Comparison of ENCODE assay signal across 14 cellular contexts in genomic region chr1:9338354-9339250, GRCh38. TPM values are rescaled to one million over a fixed set of nuclear protein-coding genes. Genes with fewer than 3 reads are reported as not detected.
A peak's percentile ranks its signal among the peaks of the same experiment; 100 is the strongest.
DNase-seq lines count a peak whose midpoint lies in the region; ATAC-seq, FAIRE-seq and TF ChIP-seq lines count a peak whose summit lies in the region.
"Had no signal": no experiment of that assay in that cellular context is flagged by ENCODE, and none has a peak within 500 bp of the region (broad histone marks: within the 10 kb centered on the region; RNA-seq: fewer than 3 reads in every experiment).

No MANE protein-coding gene starts in this region.

- no peak for TF ChIP-seq RAD21 in K562 (CRISPR knock-in tag; conservative IDR thresholded peaks at IDR 0.05 in 1 of 2, IDR thresholded peaks at IDR 0.05 in 1 of 2)

- H3K27me3 ChIP-seq in K562 (ENCODE audit: control insufficient read depth in 2 of 2, insufficient read depth in 2 of 2, low read length in 2 of 2): peaks cover 75 to 91% of the 10 kb centered on the region in 2 experiments

- no peak for TF ChIP-seq POLR2A in K562 (conservative IDR thresholded peaks at IDR 0.05)

- H3K27me3 Mint-ChIP-seq in progenitor cell of endocrine pancreas: no peaks in the 10 kb centered on the region
- no peaks in the 10 kb centered on the region for H3K27me3 Mint-ChIP-seq in activated T-helper 1 cell treated with anti-CD3 and anti-CD28 coated beads, Interleukin-12 subunit alpha, Interleukin-12 subunit beta, Interleukin-2, Interleukin-4 antibody, amounts not matched to agents 30 ng/mL and 10 ng/mL and 1 ng/mL, durations not matched to agents 14 hours and 24 hours and 36 hours (ENCODE audit: insufficient read depth)

- intact Hi-C loops in K562 (cut with micrococcal nuclease) (no loop called here), left ventricle myocardium superior (cut with micrococcal nuclease) (no loop called here), posterior cingulate gyrus (cut with DNase I) (no loop called here), head of caudate nucleus (cut with DNase I) (no loop called here)
- intact Hi-C loops in activated T-helper 1 cell treated with anti-CD3 and anti-CD28 coated beads, Interleukin-12 subunit alpha, Interleukin-12 subunit beta, Interleukin-2, Interleukin-4 antibody, amounts not matched to agents 30 ng/mL and 10 ng/mL and 1 ng/mL, durations not matched to agents 14 hours and 24 hours and 36 hours (cut with micrococcal nuclease): no loop called here

- ATAC-seq in K562: 0 out of 3 replicates have a peak, but pooled peaks have one; percentile 30
- peak; percentile 57 for ATAC-seq in left ventricle myocardium superior

- no peaks in the 10 kb centered on the region for H3K9me3 ChIP-seq in K562 (replicated peaks; ENCODE audit: control insufficient read depth, insufficient read depth, low read depth, low read length)

- H3K4me3 Mint-ChIP-seq in progenitor cell of endocrine pancreas (ENCODE audit: low read depth): no peak overlapping the region
- no peak overlapping the region for H3K4me3 Mint-ChIP-seq in activated T-helper 1 cell treated with anti-CD3 and anti-CD28 coated beads, Interleukin-12 subunit alpha, Interleukin-12 subunit beta, Interleukin-2, Interleukin-4 antibody, amounts not matched to agents 30 ng/mL and 10 ng/mL and 1 ng/mL, durations not matched to agents 14 hours and 24 hours and 36 hours

- H3K27ac ChIP-seq in K562 (ENCODE audit: extremely low read depth, low read depth, low read length): no peak overlapping the region

- H2AFZ ChIP-seq in K562 (ENCODE audit: low read depth, low read length): no peak overlapping the region

- CTCF ChIA-PET in K562 (lab: Yijun Ruan, JAX; ENCODE audit: low intra/inter-chr PET ratio): interaction anchor here (0.6 kb wide), 1 partner anchor 1282 kb away, joined by 4 read pairs; no protein-coding TSS in a partner anchor

- H3K4me3 ChIP-seq in K562: no peak overlapping the region

- H3K9me1 ChIP-seq in K562 (ENCODE audit: control insufficient read depth, insufficient read depth, low read length): no peaks in the 10 kb centered on the region

- no peaks in the 10 kb centered on the region for H3K36me3 ChIP-seq in K562 (ENCODE audit: control insufficient read depth, insufficient read depth, low read length)

- TF ChIP-seq CTCF in K562 (IDR thresholded peaks at IDR 0.05 in 2 of 3, conservative IDR thresholded peaks at IDR 0.05 in 1 of 3; ENCODE audit: insufficient read depth in 2 of 3, low read depth in 1 of 3, low read length in 3 of 3) (no peak), progenitor cell of endocrine pancreas (IDR thresholded peaks at IDR 0.05; ENCODE audit: unreplicated experiment) (no peak)

- H3K4me2 ChIP-seq in K562 (ENCODE audit: insufficient read depth, low read length): no peak overlapping the region

- DNase-seq in AG20443 (ENCODE audit: low spot score): peak; percentile 62
- DNase-seq in K562 (ENCODE audit: extremely low read depth in 1 of 4, low spot score in 3 of 4): no peak
- DNase-seq in left ventricle myocardium superior: no peak
- DNase-seq in progenitor cell of endocrine pancreas (ENCODE audit: low spot score, unreplicated experiment): no peak
- no peak for DNase-seq in posterior cingulate gyrus
- no peak for DNase-seq in head of caudate nucleus
- DNase-seq in GM19239 (ENCODE audit: insufficient read length, low spot score): no peak
- no peak for DNase-seq in activated T-helper 1 cell treated with anti-CD3 and anti-CD28 coated beads, Interleukin-12 subunit alpha, Interleukin-12 subunit beta, Interleukin-2, Interleukin-4 antibody, amounts not matched to agents 30 ng/mL and 10 ng/mL and 1 ng/mL, durations not matched to agents 14 hours and 24 hours and 36 hours (ENCODE audit: low spot score)
- DNase-seq: ACHN; activated CD4-positive, alpha-beta T cell treated with anti-CD3 and anti-CD28 coated beads for 4 hours; activated gamma-delta T cell treated with Interleukin-2 at 50 U/mL for 16 hours; H7; NCI-H524; nucleus accumbens had no signal

- 3% methylated on average over 26 of the region's 26 CpGs for WGBS in K562 (ENCODE audit: insufficient coverage, low coverage, missing lambda C conversion rate)

- in situ Hi-C loops in K562 (cut with MboI): no loop called here

- peaks cover 4% of the 10 kb centered on the region for H3K9me3 Mint-ChIP-seq in progenitor cell of endocrine pancreas (ENCODE audit: low read depth)
- no peaks in the 10 kb centered on the region for H3K9me3 Mint-ChIP-seq in activated T-helper 1 cell treated with anti-CD3 and anti-CD28 coated beads, Interleukin-12 subunit alpha, Interleukin-12 subunit beta, Interleukin-2, Interleukin-4 antibody, amounts not matched to agents 30 ng/mL and 10 ng/mL and 1 ng/mL, durations not matched to agents 14 hours and 24 hours and 36 hours

- H4K20me1 ChIP-seq in K562 (replicated peaks; ENCODE audit: control insufficient read depth, insufficient read depth, low read length): peaks cover 34% of the 10 kb centered on the region

- H3K9ac ChIP-seq in K562 (ENCODE audit: insufficient read depth in 1 of 2, low read depth in 2 of 2, low read length in 2 of 2): 0 out of 4 replicates have a peak overlapping the region, but pooled peaks of 1 of the 2 experiments have one; percentile 33

- BruUV-seq in K562 (replicated peaks; lab: Mats Ljungman, UMichigan): no TSS peak

- H3K27ac Mint-ChIP-seq in progenitor cell of endocrine pancreas: peak overlapping the region; percentile 92
- H3K27ac Mint-ChIP-seq in activated T-helper 1 cell treated with anti-CD3 and anti-CD28 coated beads, Interleukin-12 subunit alpha, Interleukin-12 subunit beta, Interleukin-2, Interleukin-4 antibody, amounts not matched to agents 30 ng/mL and 10 ng/mL and 1 ng/mL, durations not matched to agents 14 hours and 24 hours and 36 hours: no peak overlapping the region

- H3K79me2 ChIP-seq in K562 (ENCODE audit: control insufficient read depth, insufficient read depth, low read length): no peaks in the 10 kb centered on the region

- peaks cover 0 to 4% of the 10 kb centered on the region in 2 experiments; a peak in 1 of 5 replicates for H3K4me1 ChIP-seq in K562 (replicated peaks in 1 of 2; ENCODE audit: control insufficient read depth in 2 of 2, insufficient read depth in 2 of 2, low read length in 2 of 2)

- peaks cover 5% of the 10 kb centered on the region for H3K36me3 Mint-ChIP-seq in progenitor cell of endocrine pancreas (ENCODE audit: insufficient read depth)
- H3K36me3 Mint-ChIP-seq in activated T-helper 1 cell treated with anti-CD3 and anti-CD28 coated beads, Interleukin-12 subunit alpha, Interleukin-12 subunit beta, Interleukin-2, Interleukin-4 antibody, amounts not matched to agents 30 ng/mL and 10 ng/mL and 1 ng/mL, durations not matched to agents 14 hours and 24 hours and 36 hours (ENCODE audit: low read depth): peaks cover 7% of the 10 kb centered on the region

- H3K4me1 Mint-ChIP-seq in progenitor cell of endocrine pancreas (ENCODE audit: low read depth): peaks cover 15% of the 10 kb centered on the region
- H3K4me1 Mint-ChIP-seq in activated T-helper 1 cell treated with anti-CD3 and anti-CD28 coated beads, Interleukin-12 subunit alpha, Interleukin-12 subunit beta, Interleukin-2, Interleukin-4 antibody, amounts not matched to agents 30 ng/mL and 10 ng/mL and 1 ng/mL, durations not matched to agents 14 hours and 24 hours and 36 hours (ENCODE audit: low read depth): peaks cover 6% of the 10 kb centered on the region

- FAIRE-seq in K562 (lab: Jason Lieb, UNC) (no peak), GM19239 (lab: Jason Lieb, UNC) (no peak)

- POLR2A ChIA-PET in K562 (lab: Yijun Ruan, JAX): interaction anchor here (0.8 kb wide), 1 partner anchor 11 kb away, joined by 3 read pairs; no protein-coding TSS in a partner anchor

- TF ChIP-seq EP300 in K562 (IDR thresholded peaks at IDR 0.05; ENCODE audit: low read length): no peak

TF ChIP-seq in K562, 482 proteins besides CTCF, POLR2A, EP300 and RAD21:
- TF ChIP-seq EGR1 (conservative IDR thresholded peaks at IDR 0.05) (peak; percentile 40; the same call in 1 of the 2 replicates), HDGF (IDR thresholded peaks at IDR 0.05) (no peak)
TF ChIP-seq in K562: peak in this region for 1.

RNA-seq across cellular contexts. Expression of gene SPSB1, which starts 45.9 kb away (rescaled TPM):
- not detected in 2 replicates for total RNA-seq in K562 (2011; cell fraction: chromatin; rRNA removed; ENCODE audit: low replicate concordance)
- 0.33 TPM in 1 of 2 replicates, not detected in the other for total RNA-seq in K562 (2011; cell fraction: nucleolus; rRNA removed)
- not detected in 2 replicates for total RNA-seq in K562 (2011; cell fraction: nucleoplasm; rRNA removed)
- total RNA-seq in K562 (2014; rRNA removed) (0.08 TPM in 1 of 2 replicates, not detected in the other), K562 (2014; rRNA removed; fragmentation: Illumina TruSeq; extraction: Trizol) (not detected in 2 replicates), K562 (2015; rRNA removed; fragmentation: Illumina TruSeq; extraction: Trizol) (0.08 TPM in 1 of 2 replicates, not detected in the other), K562 (2021) (0.22 and 0.35 TPM in 2 replicates), left ventricle myocardium superior (13.1 TPM), progenitor cell of endocrine pancreas (5.5 and 6.6 TPM in 2 replicates)
- polyA plus RNA-seq in K562 (2011; rRNA removed) (0.09 and 0.14 TPM in 2 replicates), K562 (2014; fragmentation: Illumina TruSeq; extraction: Trizol) (0.22 TPM in 1 of 2 replicates, not detected in the other), K562 (2014; fragmentation: Nextera tagmentation; extraction: Ambion mirVana) (under 1 TPM in 1 of 2 experiments, not detected in 1; 0.06 TPM), K562 (2014; rRNA removed) (0.65 TPM in 1 of 2 replicates, not detected in the other)
- polyA plus RNA-seq in K562 (2011; cell fraction: cytosol; rRNA removed): 0.04 and 0.15 TPM in 2 replicates
- 0.17 TPM in 1 of 2 replicates, not detected in the other for polyA plus RNA-seq in K562 (2011; cell fraction: nucleus; rRNA removed)
- 0.09 and 0.10 TPM in 2 replicates for polyA plus RNA-seq in K562 (2012)
- 0.12 TPM in 1 of 2 replicates, not detected in the other for polyA minus RNA-seq in K562 (2011; rRNA and poly(A)+ RNA removed)
- 0.55 TPM in 1 of 2 replicates, not detected in the other for polyA minus RNA-seq in K562 (2011; cell fraction: cytosol; rRNA and poly(A)+ RNA removed)
- polyA minus RNA-seq in K562 (2011; cell fraction: nucleus; rRNA and poly(A)+ RNA removed): 0.11 TPM in 1 of 2 replicates, not detected in the other
- 8.9 and 10.0 TPM in 2 replicates for total RNA-seq in activated T-helper 1 cell treated with anti-CD3 and anti-CD28 coated beads, Interleukin-12 subunit alpha, Interleukin-12 subunit beta, Interleukin-2, Interleukin-4 antibody, amounts not matched to agents 30 ng/mL and 10 ng/mL and 1 ng/mL, durations not matched to agents 14 hours and 24 hours and 36 hours
